Comparison of ENCODE assay signal across 20 cellular contexts in genomic region chr9:111008148-111009075, GRCh38. TPM values are rescaled to one million over a fixed set of nuclear protein-coding genes. Genes with fewer than 3 reads are reported as not detected.
"Had no signal": no experiment of that assay in that cellular context is flagged by ENCODE, and none has a peak within 500 bp of the region (broad histone marks: within the 10 kb centered on the region; RNA-seq: fewer than 3 reads in every experiment).

No MANE protein-coding gene starts in this region.

- H3K9me3 ChIP-seq: right atrium auricular region, suprapubic skin had no signal

- H3K4me1 ChIP-seq: foreskin keratinocyte, right atrium auricular region had no signal

- FAIRE-seq: endothelial cell of umbilical vein had no signal

- DNase-seq: activated CD4-positive, alpha-beta T cell treated with anti-CD3 and anti-CD28 coated beads for 4 hours; activated CD8-positive, alpha-beta memory T cell treated with anti-CD3 and anti-CD28 coated beads, Interleukin-2, amount 50 U/mL, for 4 hours; activated CD8-positive, alpha-beta T cell treated with anti-CD3 and anti-CD28 coated beads, Interleukin-2, amount 10 ng/mL, durations not matched to agents 7 days and 5 days; activated gamma-delta T cell; activated T-cell treated with anti-CD3 and anti-CD28 coated beads, Interleukin-2, amount 50 U/mL, for 72 hours; amygdala; cortex of kidney; effector CD4-positive, alpha-beta T cell; foreskin keratinocyte; naive thymus-derived CD4-positive, alpha-beta T cell; stimulated activated CD4-positive, alpha-beta T cell treated with anti-CD3 and anti-CD28 coated beads, Interleukin-4, amount 100 ng/mL, for 4 hours; stimulated activated CD8-positive, alpha-beta memory T cell treated with anti-CD3 and anti-CD28 coated beads, Interleukin-4, amount 100 ng/mL, for 48 hours; T-helper 2 cell had no signal

- H3K36me3 ChIP-seq: right atrium auricular region, suprapubic skin had no signal

- H3K4me3 ChIP-seq: lung, right atrium auricular region, skin epidermis, suprapubic skin had no signal

- H3K27ac ChIP-seq: foreskin keratinocyte, right atrium auricular region, skin epidermis, suprapubic skin had no signal

- ATAC-seq: activated CD8-positive, alpha-beta T cell treated with anti-CD3 and anti-CD28 coated beads, Interleukin-2, amount 10 ng/mL, durations not matched to agents 7 days and 5 days; activated naive CD4-positive, alpha-beta T cell treated with anti-CD3 and anti-CD28 coated beads, Interleukin-2, amount 50 U/mL, for 72 hours; activated T-cell treated with anti-CD3 and anti-CD28 coated beads, Interleukin-2, amount 50 U/mL, for 72 hours; foreskin keratinocyte; naive thymus-derived CD4-positive, alpha-beta T cell; WTC11 had no signal

RNA-seq across cellular contexts. Expression of gene LPAR1, which starts 29.9 kb away (rescaled TPM):
- total RNA-seq: activated CD8-positive, alpha-beta T cell treated with anti-CD3 and anti-CD28 coated beads, Interleukin-2, amount 10 ng/mL, durations not matched to agents 7 days and 5 days; activated naive CD4-positive, alpha-beta T cell treated with anti-CD3 and anti-CD28 coated beads, Interleukin-2, amount 50 U/mL, for 72 hours; activated T-cell treated with anti-CD3 and anti-CD28 coated beads, Interleukin-2, amount 50 U/mL, for 72 hours had no signal
- polyA plus RNA-seq: naive thymus-derived CD4-positive, alpha-beta T cell had no signal
